In the genomic region with DNA sequence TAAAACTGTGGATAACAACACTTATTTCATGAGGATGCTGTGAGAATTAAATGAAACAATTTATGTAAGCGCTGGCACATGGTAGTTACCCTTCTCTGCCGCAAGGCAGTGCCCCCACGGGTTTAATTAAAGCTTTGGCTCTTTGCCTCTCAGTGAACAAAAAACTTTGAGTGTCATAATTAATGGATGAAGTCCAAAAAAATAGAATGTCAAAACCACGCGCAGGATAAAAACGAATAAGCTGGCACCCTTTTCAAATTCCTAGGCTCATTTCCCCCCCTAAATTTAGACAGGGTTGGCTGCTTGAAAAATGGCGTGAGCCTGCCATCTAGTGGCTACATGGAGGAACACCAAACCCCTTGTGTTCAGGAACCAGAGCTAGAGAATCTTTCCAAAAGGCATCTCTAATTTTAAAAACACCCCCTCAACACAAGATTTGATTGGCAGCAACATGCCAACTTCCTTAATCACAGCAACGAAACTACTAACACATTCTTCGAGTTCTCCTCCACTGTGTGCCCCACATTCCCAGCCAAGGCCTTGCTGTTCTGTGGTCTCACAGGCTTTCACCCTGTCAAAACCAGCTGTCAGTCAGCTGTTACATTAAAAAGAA, we compare ENCODE assay signal across 8 cellular contexts. TPM values are rescaled to one million over a fixed set of nuclear protein-coding genes. Genes with fewer than 3 reads are reported as not detected.
DNase-seq lines count a peak whose midpoint lies in the region; ATAC-seq and TF ChIP-seq lines count a peak whose summit lies in the region.

No MANE protein-coding gene starts in this region.

- no peaks in the 10 kb centered on the region for H3K79me2 ChIP-seq in neural progenitor cell (ENCODE audit: low read depth)

- no peak overlapping the region for H3K4me3 ChIP-seq in neural progenitor cell

- peak overlapping the region; percentile 64 for H2AFZ ChIP-seq in neural progenitor cell (replicated peaks)

- no peaks in the 10 kb centered on the region for H3K36me3 Mint-ChIP-seq in CD4-positive, alpha-beta T cell (ENCODE audit: low read depth)
- H3K36me3 Mint-ChIP-seq in neural progenitor cell, result no peaks in the 10 kb centered on the region

- ATAC-seq in CD4-positive, alpha-beta T cell (ENCODE audit: poor library complexity), result peak; percentile 83
- ATAC-seq in GM19324 (IDR thresholded peaks at IDR 0.05; ENCODE audit: low FRiP score, unreplicated experiment) (peak; percentile 67), HG03432 (IDR thresholded peaks at IDR 0.05; ENCODE audit: unreplicated experiment) (peak; percentile 76)

- H3K4me3 Mint-ChIP-seq in CD4-positive, alpha-beta T cell, result no peak overlapping the region
- H3K4me3 Mint-ChIP-seq in neural progenitor cell, result no peak overlapping the region

- H3K9ac ChIP-seq in neural progenitor cell, result no peak overlapping the region

- TF ChIP-seq CTCF in CD4-positive, alpha-beta T cell (IDR thresholded peaks at IDR 0.05), result peak; percentile 94
- TF ChIP-seq CTCF in neural progenitor cell (IDR thresholded peaks at IDR 0.05), result peak; percentile 94

- peak overlapping the region; percentile 44 for H3K4me2 ChIP-seq in neural progenitor cell

- CTCF ChIA-PET in CD4-positive, alpha-beta T cell (lab: Charles Lee), result interaction anchor here (0.9 to 1.9 kb wide), 11 partner anchors 8 to 110 kb away, joined by 3 to 11 read pairs (median 5); a partner anchor contains a TSS

- H3K4me1 ChIP-seq in neural progenitor cell, result no peaks in the 10 kb centered on the region

- no peaks in the 10 kb centered on the region for H3K9me3 Mint-ChIP-seq in CD4-positive, alpha-beta T cell
- H3K9me3 Mint-ChIP-seq in neural progenitor cell, result no peaks in the 10 kb centered on the region

- no peaks in the 10 kb centered on the region for H3K27me3 ChIP-seq in CD4-positive, alpha-beta T cell (ENCODE audit: control insufficient read depth, insufficient read depth, low read length)
- no peaks in the 10 kb centered on the region for H3K27me3 ChIP-seq in neural progenitor cell

- H3K36me3 ChIP-seq in neural progenitor cell, result no peaks in the 10 kb centered on the region

- H4K20me1 ChIP-seq in neural progenitor cell (ENCODE audit: low read depth), result no peaks in the 10 kb centered on the region

- POLR2A ChIA-PET in CD4-positive, alpha-beta T cell (lab: Charles Lee), result interaction anchor here (0.9 to 1.4 kb wide), 3 partner anchors 13 to 95 kb away, joined by 3 to 8 read pairs (median 3); a partner anchor contains a TSS

- no peaks in the 10 kb centered on the region for H3K9me3 ChIP-seq in CD4-positive, alpha-beta T cell (ENCODE audit: control insufficient read depth, low read length)
- H3K9me3 ChIP-seq in neural progenitor cell (ENCODE audit: low read depth), result no peaks in the 10 kb centered on the region

- peaks cover 28% of the 10 kb centered on the region for H3K27me3 Mint-ChIP-seq in CD4-positive, alpha-beta T cell
- H3K27me3 Mint-ChIP-seq in neural progenitor cell (ENCODE audit: insufficient read depth, low read depth), result no peaks in the 10 kb centered on the region

- no peaks in the 10 kb centered on the region for H3F3A ChIP-seq in neural progenitor cell (ENCODE audit: low read depth)

- intact Hi-C loops in CD4-positive, alpha-beta T cell (cut with DNase I, micrococcal nuclease), result no loop called here

- no peak overlapping the region for H3K27ac Mint-ChIP-seq in CD4-positive, alpha-beta T cell
- H3K27ac Mint-ChIP-seq in neural progenitor cell, result no peak overlapping the region

- H3K27ac ChIP-seq in CD4-positive, alpha-beta T cell (ENCODE audit: low read depth, low read length), result no peak overlapping the region
- H3K27ac ChIP-seq in neural progenitor cell (no peak overlapping the region), substantia nigra (ENCODE audit: low read depth, low read length, poor library complexity, severe bottlenecking) (no peak overlapping the region)

- peak; percentile 28 to 62 (median 39) for DNase-seq in CD4-positive, alpha-beta T cell
- DNase-seq in NOMO-1 treated with DMSO at 0.1 percent for 48 hours (lab: John Stamatoyannopoulos, UW; ENCODE audit: unreplicated experiment) (peak; percentile 59), activated T-cell treated with anti-CD3 and anti-CD28 coated beads for 24 hours (ENCODE audit: low read depth) (peak; percentile 42), fibroblast of gingiva (ENCODE audit: low read depth) (peak; percentile 54), neural progenitor cell (ENCODE audit: low spot score) (peak; percentile 62), substantia nigra (lab: John Stamatoyannopoulos, UW) (peak in 41 of 49 donors; percentile 1 to 74 (median 33))

- H3K4me1 Mint-ChIP-seq in CD4-positive, alpha-beta T cell (ENCODE audit: low read depth), result no peaks in the 10 kb centered on the region
- peaks cover 5% of the 10 kb centered on the region for H3K4me1 Mint-ChIP-seq in neural progenitor cell

RNA-seq across cellular contexts. Expression of a gene that starts 29.0 kb away (rescaled TPM):
- 100 to 1,000 TPM; 114 to 116 TPM for total RNA-seq in CD4-positive, alpha-beta T cell
- 593 and 933 TPM in 2 replicates for total RNA-seq in neural progenitor cell (ENCODE audit: low replicate concordance)

RNA-seq across cellular contexts. Expression of a gene that starts 51.5 kb away (rescaled TPM):
- total RNA-seq in CD4-positive, alpha-beta T cell, result 10 to 100 TPM; 18.0 to 18.9 TPM
- 30.0 and 68.2 TPM in 2 replicates for total RNA-seq in neural progenitor cell (ENCODE audit: low replicate concordance)

RNA-seq across cellular contexts. Expression of a gene that starts 52.0 kb away (rescaled TPM):
- total RNA-seq in CD4-positive, alpha-beta T cell, result under 1 TPM; 0.42 to 0.74 TPM
- 144 and 225 TPM in 2 replicates for total RNA-seq in neural progenitor cell (ENCODE audit: low replicate concordance)

Comparison
In these comparisons a context has a peak if more than half of its experiments do, and no peak if none do; other contexts are left out.
1. RNA of a gene that starts 52.0 kb away (total RNA-seq): 144 to 225 TPM in neural progenitor cell; 0.42 to 0.74 TPM in CD4-positive, alpha-beta T cell; every median in the first group is over 10 times any median in the second.
2. Peak in every context shown above with its lines, with median percentiles within 50 percentile points of each other: ATAC-seq and DNase-seq.